In genomic region chr10:34280599-34281374, GRCh38 we compare ENCODE assay signal across 11 cellular contexts.
A peak's percentile ranks its signal among the peaks of the same experiment; 100 is the strongest.
DNase-seq lines count a peak whose midpoint lies in the region; ATAC-seq and TF ChIP-seq lines count a peak whose summit lies in the region.
"Had no signal": no experiment of that assay in that cellular context is flagged by ENCODE, and none has a peak within 500 bp of the region (broad histone marks: within the 10 kb centered on the region; RNA-seq: fewer than 3 reads in every experiment).

No MANE protein-coding gene starts in this region.

- intact Hi-C loops in thyroid gland (cut with DNase I): no loop called here
- intact Hi-C loops in naive thymus-derived CD4-positive, alpha-beta T cell (cut with micrococcal nuclease): no loop called here

- TF ChIP-seq CTCF in thyroid gland (IDR thresholded peaks at IDR 0.05): no peak

- TF ChIP-seq POLR2A in thyroid gland (IDR thresholded peaks at IDR 0.05): no peak

- H3K4me3 Mint-ChIP-seq in activated T-cell treated with anti-CD3 and anti-CD28 coated beads, Interleukin-2, amount 50 U/mL, for 24 hours: no peak overlapping the region
- peak overlapping the region in 1 of 10 donors; percentile 42 for H3K4me3 Mint-ChIP-seq in naive thymus-derived CD4-positive, alpha-beta T cell
- H3K4me3 Mint-ChIP-seq: CD14-positive monocyte, memory B cell had no signal

- peak overlapping the region in 2 of 3 donors; percentile 19 to 45 for H3K27ac ChIP-seq in thyroid gland
- H3K27ac ChIP-seq in naive thymus-derived CD4-positive, alpha-beta T cell (ENCODE audit: low read depth, low read length): no peak overlapping the region

- H3K27ac Mint-ChIP-seq in activated T-cell treated with anti-CD3 and anti-CD28 coated beads, Interleukin-2, amount 50 U/mL, for 24 hours: peak overlapping the region; percentile 69
- peak overlapping the region in 1 of 9 donors; percentile 68 for H3K27ac Mint-ChIP-seq in naive thymus-derived CD4-positive, alpha-beta T cell
- H3K27ac Mint-ChIP-seq: CD14-positive monocyte, memory B cell had no signal

- no peaks in the 10 kb centered on the region for H3K27me3 ChIP-seq in thyroid gland
- H3K27me3 ChIP-seq in naive thymus-derived CD4-positive, alpha-beta T cell (ENCODE audit: control insufficient read depth in 2 of 2, insufficient read depth in 2 of 2, low read length in 2 of 2): no peaks in the 10 kb centered on the region

- no peak for DNase-seq in activated T-cell treated with anti-CD3 and anti-CD28 coated beads, Interleukin-2, amount 50 U/mL, for 24 hours
- DNase-seq in activated T-cell treated with anti-CD3 and anti-CD28 coated beads for 4 hours (no peak), amniotic stem cell (lab: John Stamatoyannopoulos, UW) (peak; percentile 77), iris pigment epithelial cell (ENCODE audit: low read depth) (peak; percentile 98), thyroid gland (no peak), COLO668 (lab: John Stamatoyannopoulos, UW; ENCODE audit: unreplicated experiment) (no peak)
- no peak for DNase-seq in naive thymus-derived CD4-positive, alpha-beta T cell

- no peaks in the 10 kb centered on the region for H3K9me3 Mint-ChIP-seq in activated T-cell treated with anti-CD3 and anti-CD28 coated beads, Interleukin-2, amount 50 U/mL, for 24 hours
- no peaks in the 10 kb centered on the region for H3K9me3 Mint-ChIP-seq in naive thymus-derived CD4-positive, alpha-beta T cell
- H3K9me3 Mint-ChIP-seq: memory B cell had no signal

- no peaks in the 10 kb centered on the region for H3K36me3 ChIP-seq in thyroid gland
- H3K36me3 ChIP-seq in naive thymus-derived CD4-positive, alpha-beta T cell (ENCODE audit: control insufficient read depth in 2 of 3, insufficient read depth in 3 of 3, low read length in 3 of 3): no peaks in the 10 kb centered on the region

- CTCF ChIA-PET in naive thymus-derived CD4-positive, alpha-beta T cell (lab: Charles Lee): no interaction called here

- peaks cover 32% of the 10 kb centered on the region for H3K4me1 Mint-ChIP-seq in activated T-cell treated with anti-CD3 and anti-CD28 coated beads, Interleukin-2, amount 50 U/mL, for 24 hours (ENCODE audit: low read depth)
- H3K4me1 Mint-ChIP-seq in naive thymus-derived CD4-positive, alpha-beta T cell: peaks cover 0 to 19% (median 0%) of the 10 kb centered on the region in 7 donors
- H3K4me1 Mint-ChIP-seq: CD14-positive monocyte, memory B cell had no signal

- POLR2A ChIA-PET in naive thymus-derived CD4-positive, alpha-beta T cell (lab: Charles Lee): no interaction called here

- WGBS in thyroid gland, 2 donors: 69 to 79% methylated on average over 11 of the region's 11 CpGs

- H3K4me1 ChIP-seq in thyroid gland: peaks cover 0 to 6% of the 10 kb centered on the region in 2 donors
- no peaks in the 10 kb centered on the region for H3K4me1 ChIP-seq in naive thymus-derived CD4-positive, alpha-beta T cell (ENCODE audit: control insufficient read depth in 2 of 2, insufficient read depth in 2 of 2, low read length in 2 of 2)

- H3K9me3 ChIP-seq in thyroid gland: no peaks in the 10 kb centered on the region
- no peaks in the 10 kb centered on the region for H3K9me3 ChIP-seq in naive thymus-derived CD4-positive, alpha-beta T cell (ENCODE audit: control insufficient read depth in 2 of 3, low read length in 3 of 3)

- no peak for ATAC-seq in naive thymus-derived CD4-positive, alpha-beta T cell
- no peak for ATAC-seq in GM18867 (IDR thresholded peaks at IDR 0.05; ENCODE audit: unreplicated experiment)
- ATAC-seq: activated CD4-positive, CD25-positive, alpha-beta regulatory T cell treated with anti-CD3 and anti-CD28 coated beads, Interleukin-2, amount 50 U/mL, for 24 hours had no signal

- H3K27me3 Mint-ChIP-seq in activated T-cell treated with anti-CD3 and anti-CD28 coated beads, Interleukin-2, amount 50 U/mL, for 24 hours: peaks cover 6% of the 10 kb centered on the region
- H3K27me3 Mint-ChIP-seq in naive thymus-derived CD4-positive, alpha-beta T cell: peaks cover 2 to 24% (median 8%) of the 10 kb centered on the region in 5 donors
- H3K27me3 Mint-ChIP-seq: memory B cell had no signal

- no peak overlapping the region for H3K4me3 ChIP-seq in thyroid gland (replicated peaks in 1 of 3)
- no peak overlapping the region for H3K4me3 ChIP-seq in naive thymus-derived CD4-positive, alpha-beta T cell (ENCODE audit: low read length)

- H3K36me3 Mint-ChIP-seq in activated T-cell treated with anti-CD3 and anti-CD28 coated beads, Interleukin-2, amount 50 U/mL, for 24 hours (ENCODE audit: low read depth): no peaks in the 10 kb centered on the region
- no peaks in the 10 kb centered on the region for H3K36me3 Mint-ChIP-seq in naive thymus-derived CD4-positive, alpha-beta T cell
- H3K36me3 Mint-ChIP-seq: CD14-positive monocyte, memory B cell had no signal

Comparison
In these comparisons a context has a peak if more than half of its experiments do, and no peak if none do; other contexts are left out.
1. DNase-seq: peak in amniotic stem cell (single experiment) and iris pigment epithelial cell (single experiment); none in activated T-cell treated with anti-CD3 and anti-CD28 coated beads, Interleukin-2, amount 50 U/mL, for 24 hours (single experiment), activated T-cell treated with anti-CD3 and anti-CD28 coated beads for 4 hours (single experiment), thyroid gland (0 of 2), naive thymus-derived CD4-positive, alpha-beta T cell (0 of 9) and COLO668 (single experiment).